ENCODE assay signal across 16 cellular contexts in genomic region chr11:6736495-6737121, GRCh38. TPM values are rescaled to one million over a fixed set of nuclear protein-coding genes. Genes with fewer than 3 reads are reported as not detected.
A peak's percentile ranks its signal among the peaks of the same experiment; 100 is the strongest.
DNase-seq lines count a peak whose midpoint lies in the region; ATAC-seq, FAIRE-seq and TF ChIP-seq lines count a peak whose summit lies in the region.
"Had no signal": no experiment of that assay in that cellular context is flagged by ENCODE, and none has a peak within 500 bp of the region (broad histone marks: within the 10 kb centered on the region; RNA-seq: fewer than 3 reads in every experiment).

No MANE protein-coding gene starts in this region.

- H3K36me3 ChIP-seq in astrocyte (ENCODE audit: insufficient read depth, low read length), result no peaks in the 10 kb centered on the region
- H3K36me3 ChIP-seq: pancreas had no signal

- H3K4me3 Mint-ChIP-seq in activated CD4-positive, alpha-beta T cell treated with anti-CD3 and anti-CD28 coated beads, Interleukin-2, amount 10 ng/mL, durations not matched to agents 24 days and 14 days, result no peak overlapping the region
- H3K4me3 Mint-ChIP-seq in astrocyte (ENCODE audit: unreplicated experiment), result no peak overlapping the region
- H3K4me3 Mint-ChIP-seq: mesothelial cell of epicardium had no signal

- TF ChIP-seq CTCF in astrocyte (IDR thresholded peaks at IDR 0.05; ENCODE audit: insufficient read depth, low read depth, low read length) (no peak), retinal pigment epithelial cell (conservative IDR thresholded peaks at IDR 0.05; ENCODE audit: low read depth, low read length) (peak; percentile 0)

- intact Hi-C loops in activated CD4-positive, alpha-beta T cell treated with anti-CD3 and anti-CD28 coated beads, Interleukin-2, amount 10 ng/mL, durations not matched to agents 24 days and 14 days (cut with micrococcal nuclease), result loop anchor here (5.0 kb wide), 1 partner anchor 191 kb away; the partner anchor contains the start of gene ZNF215

- DNase-seq in activated CD4-positive, alpha-beta T cell treated with anti-CD3 and anti-CD28 coated beads, Interleukin-2, amount 10 ng/mL, durations not matched to agents 24 days and 14 days, result no peak
- DNase-seq in activated CD4-positive, alpha-beta T cell treated with anti-CD3 and anti-CD28 coated beads for 48 hours, result no peak
- DNase-seq in KBM-7 (peak; percentile 85), astrocyte (ENCODE audit: low read depth) (peak; percentile 13), retinal pigment epithelial cell (ENCODE audit: low read depth) (no peak), DMS153 treated with DMSO at 0.1 percent for 48 hours (lab: John Stamatoyannopoulos, UW; ENCODE audit: unreplicated experiment) (no peak), AG08396 (ENCODE audit: low spot score) (no peak)
- DNase-seq: ACHN; activated CD4-positive, alpha-beta T cell treated with anti-CD3 and anti-CD28 coated beads for 4 hours; pancreas had no signal

- no peak overlapping the region for H3K27ac ChIP-seq in astrocyte (ENCODE audit: low read depth, low read length)
- H3K27ac ChIP-seq: pancreas had no signal

- no peaks in the 10 kb centered on the region for H3K79me2 ChIP-seq in astrocyte (ENCODE audit: insufficient read depth, low read length)

- H3K27me3 Mint-ChIP-seq in activated CD4-positive, alpha-beta T cell treated with anti-CD3 and anti-CD28 coated beads, Interleukin-2, amount 10 ng/mL, durations not matched to agents 24 days and 14 days, result no peaks in the 10 kb centered on the region
- no peaks in the 10 kb centered on the region for H3K27me3 Mint-ChIP-seq in astrocyte (ENCODE audit: low read depth, unreplicated experiment)

- H3K27me3 ChIP-seq in astrocyte (ENCODE audit: insufficient read depth, low read length), result no peaks in the 10 kb centered on the region
- H3K27me3 ChIP-seq: pancreas had no signal

- no peak for ATAC-seq in GM21515 (IDR thresholded peaks at IDR 0.05; ENCODE audit: unreplicated experiment)
- ATAC-seq: HCT116, pancreas had no signal

- H2AFZ ChIP-seq in astrocyte (ENCODE audit: low read depth, low read length), result no peak overlapping the region

- no peaks in the 10 kb centered on the region for H3K4me1 ChIP-seq in astrocyte (ENCODE audit: insufficient read depth, low read length)
- H3K4me1 ChIP-seq: pancreas had no signal

- in situ Hi-C loops in KBM-7 (cut with MboI; ENCODE audit: low pct_unique_long_range_greater_than_20kb, low sequenced_read_pairs), result no loop called here

- peaks cover 68% of the 10 kb centered on the region for H3K4me1 Mint-ChIP-seq in activated CD4-positive, alpha-beta T cell treated with anti-CD3 and anti-CD28 coated beads, Interleukin-2, amount 10 ng/mL, durations not matched to agents 24 days and 14 days
- H3K4me1 Mint-ChIP-seq in astrocyte (ENCODE audit: low read depth, unreplicated experiment), result no peaks in the 10 kb centered on the region

- no peak overlapping the region for H3K9ac ChIP-seq in astrocyte (ENCODE audit: low read length)

- H3K9me3 ChIP-seq in astrocyte (ENCODE audit: insufficient read depth, low read depth, low read length), result peaks cover 3% of the 10 kb centered on the region
- H3K9me3 ChIP-seq: pancreas had no signal

- H4K20me1 ChIP-seq in astrocyte (ENCODE audit: insufficient read depth, low read length), result no peaks in the 10 kb centered on the region

- H3K4me3 ChIP-seq in astrocyte (ENCODE audit: insufficient read depth, low read depth, low read length), result no peak overlapping the region
- no peak overlapping the region for H3K4me3 ChIP-seq in retinal pigment epithelial cell (ENCODE audit: low read length)
- H3K4me3 ChIP-seq: pancreas had no signal

- no peak for FAIRE-seq in astrocyte (lab: Jason Lieb, UNC)
- FAIRE-seq: pancreas had no signal

- H3K9me3 Mint-ChIP-seq in activated CD4-positive, alpha-beta T cell treated with anti-CD3 and anti-CD28 coated beads, Interleukin-2, amount 10 ng/mL, durations not matched to agents 24 days and 14 days, result no peaks in the 10 kb centered on the region
- peaks cover 2% of the 10 kb centered on the region for H3K9me3 Mint-ChIP-seq in astrocyte (ENCODE audit: unreplicated experiment)

- H3K27ac Mint-ChIP-seq in activated CD4-positive, alpha-beta T cell treated with anti-CD3 and anti-CD28 coated beads, Interleukin-2, amount 10 ng/mL, durations not matched to agents 24 days and 14 days, result peak overlapping the region; percentile 34
- no peak overlapping the region for H3K27ac Mint-ChIP-seq in astrocyte (ENCODE audit: unreplicated experiment)
- H3K27ac Mint-ChIP-seq: mesothelial cell of epicardium had no signal

- no peak overlapping the region for H3K4me2 ChIP-seq in astrocyte (ENCODE audit: low read length)

- H3K36me3 Mint-ChIP-seq in activated CD4-positive, alpha-beta T cell treated with anti-CD3 and anti-CD28 coated beads, Interleukin-2, amount 10 ng/mL, durations not matched to agents 24 days and 14 days (ENCODE audit: low read depth), result peaks cover 53% of the 10 kb centered on the region
- no peaks in the 10 kb centered on the region for H3K36me3 Mint-ChIP-seq in astrocyte (ENCODE audit: low read depth, unreplicated experiment)
- H3K36me3 Mint-ChIP-seq: mesothelial cell of epicardium had no signal

RNA-seq across cellular contexts. Expression of gene OR2AG2, which starts 35.2 kb away (rescaled TPM):
- total RNA-seq in activated CD4-positive, alpha-beta T cell treated with anti-CD3 and anti-CD28 coated beads, Interleukin-2, amount 10 ng/mL, durations not matched to agents 24 days and 14 days, result 0.62 and 0.70 TPM in 2 replicates
- 0.07 and 0.27 TPM in 2 replicates for total RNA-seq in astrocyte

RNA-seq across cellular contexts. Expression of gene OR2AG1, which starts 46.2 kb away (rescaled TPM):
- not detected in 2 replicates for total RNA-seq in activated CD4-positive, alpha-beta T cell treated with anti-CD3 and anti-CD28 coated beads, Interleukin-2, amount 10 ng/mL, durations not matched to agents 24 days and 14 days
- not detected in 2 replicates for total RNA-seq in astrocyte
- total RNA-seq: fibroblast of villous mesenchyme, mesothelial cell of epicardium, pancreas, SK-MEL-5, urinary bladder had no signal

RNA-seq across cellular contexts. Expression of gene MRPL17, which starts 53.5 kb away (rescaled TPM):
- total RNA-seq in activated CD4-positive, alpha-beta T cell treated with anti-CD3 and anti-CD28 coated beads, Interleukin-2, amount 10 ng/mL, durations not matched to agents 24 days and 14 days, result 135 and 146 TPM in 2 replicates
- total RNA-seq in astrocyte, result 89.2 and 89.9 TPM in 2 replicates

Comparison
In these comparisons a context has a peak if more than half of its experiments do, and no peak if none do; other contexts are left out.
1. DNase-seq: peak in KBM-7 (single experiment) and astrocyte (single experiment); none in activated CD4-positive, alpha-beta T cell treated with anti-CD3 and anti-CD28 coated beads, Interleukin-2, amount 10 ng/mL, durations not matched to agents 24 days and 14 days (single experiment), activated CD4-positive, alpha-beta T cell treated with anti-CD3 and anti-CD28 coated beads for 48 hours (single experiment), retinal pigment epithelial cell (single experiment), DMS153 treated with DMSO at 0.1 percent for 48 hours (single experiment) and AG08396 (single experiment).